ENCODE assay signal across 19 cellular contexts in genomic region chr16:81696959-81697293, GRCh38.
A peak's percentile ranks its signal among the peaks of the same experiment; 100 is the strongest.
DNase-seq lines count a peak whose midpoint lies in the region; ATAC-seq and TF ChIP-seq lines count a peak whose summit lies in the region.
"Had no signal": no experiment of that assay in that cellular context is flagged by ENCODE, and none has a peak within 500 bp of the region (broad histone marks: within the 10 kb centered on the region; RNA-seq: fewer than 3 reads in every experiment).

No MANE protein-coding gene starts in this region.

- H3K36me3 Mint-ChIP-seq in activated naive CD4-positive, alpha-beta T cell treated with anti-CD3 and anti-CD28 coated beads, Interleukin-2, amount 50 U/mL, for 72 hours = no peaks in the 10 kb centered on the region
- peaks cover 13% of the 10 kb centered on the region for H3K36me3 Mint-ChIP-seq in activated naive CD4-positive, alpha-beta T cell treated with anti-CD3 and anti-CD28 coated beads, Interleukin-2, amount 10 ng/mL, durations not matched to agents 7 days and 5 days
- H3K36me3 Mint-ChIP-seq in endodermal cell (ENCODE audit: low read depth) = peaks cover 48% of the 10 kb centered on the region
- peaks cover 51% of the 10 kb centered on the region for H3K36me3 Mint-ChIP-seq in nephron (ENCODE audit: low read depth)

- no peaks in the 10 kb centered on the region for H3K9me3 Mint-ChIP-seq in activated naive CD4-positive, alpha-beta T cell treated with anti-CD3 and anti-CD28 coated beads, Interleukin-2, amount 50 U/mL, for 72 hours
- H3K9me3 Mint-ChIP-seq in activated naive CD4-positive, alpha-beta T cell treated with anti-CD3 and anti-CD28 coated beads, Interleukin-2, amount 10 ng/mL, durations not matched to agents 7 days and 5 days = no peaks in the 10 kb centered on the region
- H3K9me3 Mint-ChIP-seq in endodermal cell = no peaks in the 10 kb centered on the region
- no peaks in the 10 kb centered on the region for H3K9me3 Mint-ChIP-seq in nephron
- H3K9me3 Mint-ChIP-seq: IgD-negative memory B cell; immature natural killer cell; T-helper 1 cell treated with Interleukin-12 subunit alpha and Interleukin-12 subunit beta and Interleukin-4 antibody, amounts not matched to agents 30 μg/mL and 1 μg/mL, for 36 hours had no signal

- H3K4me3 ChIP-seq in endodermal cell (ENCODE audit: low read length) = no peak overlapping the region
- H3K4me3 ChIP-seq: left ventricle myocardium inferior, MG63, psoas muscle, smooth muscle cell, tibial artery had no signal

- no peak for DNase-seq in activated naive CD4-positive, alpha-beta T cell treated with anti-CD3 and anti-CD28 coated beads, Interleukin-2, amount 50 U/mL, for 72 hours (ENCODE audit: low spot score in 2 of 2)
- no peak for DNase-seq in activated naive CD4-positive, alpha-beta T cell treated with anti-CD3 and anti-CD28 coated beads, Interleukin-2, amount 10 ng/mL, durations not matched to agents 7 days and 5 days
- DNase-seq in endodermal cell = no peak
- DNase-seq: NCI-H1417 treated with DMSO at 0.1 percent for 48 hours; NCI-H2107; stimulated activated naive CD4-positive, alpha-beta T cell treated with Interleukin-2 at 50 U/mL for 16 hours; tibial artery had no signal

- CTCF ChIA-PET in activated naive CD4-positive, alpha-beta T cell treated with anti-CD3 and anti-CD28 coated beads, Interleukin-2, amount 10 ng/mL, durations not matched to agents 7 days and 5 days (lab: Charles Lee) = interaction anchor here (0.5 to 7.2 kb wide), 19 partner anchors 9 to 332 kb away, joined by 3 to 110 read pairs (median 6); no protein-coding TSS in a partner anchor

- no peaks in the 10 kb centered on the region for H3K9me3 ChIP-seq in endodermal cell (ENCODE audit: control insufficient read depth, low read length)
- H3K9me3 ChIP-seq: left ventricle myocardium inferior, MG63, psoas muscle, tibial artery had no signal

- no peaks in the 10 kb centered on the region for H3K27me3 Mint-ChIP-seq in activated naive CD4-positive, alpha-beta T cell treated with anti-CD3 and anti-CD28 coated beads, Interleukin-2, amount 10 ng/mL, durations not matched to agents 7 days and 5 days
- H3K27me3 Mint-ChIP-seq in endodermal cell (ENCODE audit: insufficient read depth) = no peaks in the 10 kb centered on the region
- H3K27me3 Mint-ChIP-seq in nephron (ENCODE audit: low read depth) = no peaks in the 10 kb centered on the region
- H3K27me3 Mint-ChIP-seq: IgD-negative memory B cell had no signal

- peak overlapping the region; percentile 86 for H3K27ac ChIP-seq in endodermal cell (ENCODE audit: low read depth, low read length)
- H3K27ac ChIP-seq: psoas muscle, tibial artery had no signal

- ATAC-seq in activated naive CD4-positive, alpha-beta T cell treated with anti-CD3 and anti-CD28 coated beads, Interleukin-2, amount 50 U/mL, for 72 hours = no peak
- no peak for ATAC-seq in GM21381 (IDR thresholded peaks at IDR 0.05; ENCODE audit: unreplicated experiment)
- no peak for ATAC-seq in GM18867 (IDR thresholded peaks at IDR 0.05; ENCODE audit: unreplicated experiment)
- no peak for ATAC-seq in HG02759 (IDR thresholded peaks at IDR 0.05; ENCODE audit: unreplicated experiment)
- ATAC-seq in HG03457 (IDR thresholded peaks at IDR 0.05; ENCODE audit: unreplicated experiment) = no peak

- H3K4me1 ChIP-seq in endodermal cell (ENCODE audit: control insufficient read depth, insufficient read depth, low read length) = no peaks in the 10 kb centered on the region
- H3K4me1 ChIP-seq: psoas muscle, tibial artery had no signal

- no peak overlapping the region for H3K9ac ChIP-seq in endodermal cell (ENCODE audit: extremely low read depth, low read length, poor library complexity, severe bottlenecking)

- H3K27ac Mint-ChIP-seq in activated naive CD4-positive, alpha-beta T cell treated with anti-CD3 and anti-CD28 coated beads, Interleukin-2, amount 50 U/mL, for 72 hours = peak overlapping the region; percentile 60 to 66
- H3K27ac Mint-ChIP-seq in activated naive CD4-positive, alpha-beta T cell treated with anti-CD3 and anti-CD28 coated beads, Interleukin-2, amount 10 ng/mL, durations not matched to agents 7 days and 5 days = no peak overlapping the region
- H3K27ac Mint-ChIP-seq in endodermal cell (peak overlapping the region; percentile 55), nephron (peak overlapping the region in 2 of 3 experiments; percentile 57 to 97)
- H3K27ac Mint-ChIP-seq: T-helper 1 cell treated with Interleukin-12 subunit alpha and Interleukin-12 subunit beta and Interleukin-4 antibody, amounts not matched to agents 30 μg/mL and 1 μg/mL, for 36 hours had no signal

- no peak for TF ChIP-seq CTCF in endodermal cell (conservative IDR thresholded peaks at IDR 0.05)
- TF ChIP-seq CTCF in nephron (IDR thresholded peaks at IDR 0.05; ENCODE audit: unreplicated experiment in 3 of 3) = no peak

- no peaks in the 10 kb centered on the region for H3K4me1 Mint-ChIP-seq in activated naive CD4-positive, alpha-beta T cell treated with anti-CD3 and anti-CD28 coated beads, Interleukin-2, amount 10 ng/mL, durations not matched to agents 7 days and 5 days
- H3K4me1 Mint-ChIP-seq in endodermal cell (no peaks in the 10 kb centered on the region), nephron (peaks cover 41% of the 10 kb centered on the region)

- H3K4me3 Mint-ChIP-seq in activated naive CD4-positive, alpha-beta T cell treated with anti-CD3 and anti-CD28 coated beads, Interleukin-2, amount 10 ng/mL, durations not matched to agents 7 days and 5 days = no peak overlapping the region
- H3K4me3 Mint-ChIP-seq in endodermal cell = no peak overlapping the region
- no peak overlapping the region for H3K4me3 Mint-ChIP-seq in nephron
- H3K4me3 Mint-ChIP-seq: IgD-negative memory B cell; immature natural killer cell; T-helper 1 cell treated with Interleukin-12 subunit alpha and Interleukin-12 subunit beta and Interleukin-4 antibody, amounts not matched to agents 30 μg/mL and 1 μg/mL, for 36 hours had no signal

- H3K27me3 ChIP-seq in endodermal cell (ENCODE audit: control insufficient read depth, insufficient read depth, low read length, poor library complexity, severe bottlenecking) = no peaks in the 10 kb centered on the region
- H3K27me3 ChIP-seq: MG63, tibial artery had no signal

- peaks cover 54% of the 10 kb centered on the region for H3K36me3 ChIP-seq in endodermal cell (ENCODE audit: control insufficient read depth, insufficient read depth, low read length)

- 90 to 92% methylated on average over 7 of the region's 7 CpGs for WGBS in endodermal cell (ENCODE audit: insufficient coverage in 1 of 2, insufficient read length in 1 of 2), 2 experiments
